ENCODE assay signal across 1 cellular context in genomic region chr6:143166247-143166695, GRCh38.
TF ChIP-seq lines count a peak whose summit lies in the region.

No MANE protein-coding gene starts in this region.

TF ChIP-seq in K562, 482 proteins besides CTCF, POLR2A, EP300 and RAD21 (continued from another document):
- TF ChIP-seq ARID4B (CRISPR knock-in tag; IDR thresholded peaks at IDR 0.05): no peak
- TF ChIP-seq SP2 (IDR thresholded peaks at IDR 0.05; ENCODE audit: extremely low read depth, low read depth, low read length, poor library complexity, severe bottlenecking): no peak
- TF ChIP-seq GABPA (tag; conservative IDR thresholded peaks at IDR 0.05; ENCODE audit: low read depth): 0 out of 2 replicates have a peak, but pooled peaks have one; percentile 8
- peak; percentile 62 for TF ChIP-seq THAP7 (CRISPR knock-in tag; IDR thresholded peaks at IDR 0.05)
- TF ChIP-seq SIX5 (IDR thresholded peaks at IDR 0.05; ENCODE audit: borderline replicate concordance in 1 of 2, insufficient read depth in 1 of 2, low read depth in 1 of 2, low read length in 2 of 2): no peak
- 0 out of 2 replicates have a peak, but pooled peaks have one; percentile 44 for TF ChIP-seq ZNF449 (CRISPR knock-in tag; IDR thresholded peaks at IDR 0.05)
- 0 out of 2 replicates have a peak, but pooled peaks have one; percentile 29 for TF ChIP-seq SUPT5H (IDR thresholded peaks at IDR 0.05)
- no peak for TF ChIP-seq PBX2 (CRISPR knock-in tag; IDR thresholded peaks at IDR 0.05; ENCODE audit: low read depth)
- no peak for TF ChIP-seq PBX2 (tag; conservative IDR thresholded peaks at IDR 0.05; ENCODE audit: low read depth)
- peak; percentile 10 for TF ChIP-seq TEAD4 (IDR thresholded peaks at IDR 0.05; ENCODE audit: low read length)
- TF ChIP-seq TEAD4 (CRISPR knock-in tag; IDR thresholded peaks at IDR 0.05; ENCODE audit: borderline replicate concordance): no peak
- TF ChIP-seq SMARCA4 (IDR thresholded peaks at IDR 0.05): peak; percentile 29; the same call in 1 of the 2 replicates
- TF ChIP-seq MAFG (tag; conservative IDR thresholded peaks at IDR 0.05): peak; percentile 60
- TF ChIP-seq PML (IDR thresholded peaks at IDR 0.05; ENCODE audit: low read length): 0 out of 2 replicates have a peak, but pooled peaks have one; percentile 30
- peak; percentile 8; the same call in 1 of the 2 replicates for TF ChIP-seq ZNF592 (IDR thresholded peaks at IDR 0.05)
- TF ChIP-seq HDAC1 (IDR thresholded peaks at IDR 0.05): no peak
- peak; percentile 86 for TF ChIP-seq C11orf30 (IDR thresholded peaks at IDR 0.05; ENCODE audit: low read depth)
- peak; percentile 54; the same call in 1 of the 2 replicates for TF ChIP-seq MAFK (IDR thresholded peaks at IDR 0.05; ENCODE audit: low read length)
- peak; percentile 91 for TF ChIP-seq ZNF316 (IDR thresholded peaks at IDR 0.05)
- TF ChIP-seq CHD1 (IDR thresholded peaks at IDR 0.05; ENCODE audit: low read length): peak; percentile 75
- TF ChIP-seq FOXK1 (CRISPR knock-in tag; IDR thresholded peaks at IDR 0.05; ENCODE audit: borderline replicate concordance): no peak
- no peak for TF ChIP-seq ZNF644 (tag; IDR thresholded peaks at IDR 0.05; ENCODE audit: low read depth)
- peak in 1 of 2 experiments; percentile 22; a peak in 1 of 4 replicates for TF ChIP-seq MAZ (CRISPR knock-in tag; conservative IDR thresholded peaks at IDR 0.05 in 1 of 2, IDR thresholded peaks at IDR 0.05 in 1 of 2)
- TF ChIP-seq MLLT1 (IDR thresholded peaks at IDR 0.05): peak; percentile 84 to 86; a peak in 3 of 4 replicates
- peak; percentile 70; the same call in 1 of the 2 replicates for TF ChIP-seq KAT7 (CRISPR knock-in tag; IDR thresholded peaks at IDR 0.05; ENCODE audit: borderline replicate concordance)
- 0 out of 2 replicates have a peak, but pooled peaks have one; percentile 51 for TF ChIP-seq AFF4 (CRISPR knock-in tag; IDR thresholded peaks at IDR 0.05)
- no peak for TF ChIP-seq CCNT2 (IDR thresholded peaks at IDR 0.05; ENCODE audit: borderline replicate concordance, extremely low read depth, insufficient read length, low read depth, low read length)
- no peak for TF ChIP-seq POLR2H (tag; IDR thresholded peaks at IDR 0.05; ENCODE audit: low read depth)
- TF ChIP-seq MAFF (IDR thresholded peaks at IDR 0.05; ENCODE audit: low read length): peak; percentile 60
- peak in 1 of 2 experiments; percentile 53 for TF ChIP-seq AFF1 (IDR thresholded peaks at IDR 0.05; ENCODE audit: low read depth in 1 of 2, partially characterized antibody in 2 of 2)
